ENCODE assay signal across 7 cellular contexts in the genomic region with DNA sequence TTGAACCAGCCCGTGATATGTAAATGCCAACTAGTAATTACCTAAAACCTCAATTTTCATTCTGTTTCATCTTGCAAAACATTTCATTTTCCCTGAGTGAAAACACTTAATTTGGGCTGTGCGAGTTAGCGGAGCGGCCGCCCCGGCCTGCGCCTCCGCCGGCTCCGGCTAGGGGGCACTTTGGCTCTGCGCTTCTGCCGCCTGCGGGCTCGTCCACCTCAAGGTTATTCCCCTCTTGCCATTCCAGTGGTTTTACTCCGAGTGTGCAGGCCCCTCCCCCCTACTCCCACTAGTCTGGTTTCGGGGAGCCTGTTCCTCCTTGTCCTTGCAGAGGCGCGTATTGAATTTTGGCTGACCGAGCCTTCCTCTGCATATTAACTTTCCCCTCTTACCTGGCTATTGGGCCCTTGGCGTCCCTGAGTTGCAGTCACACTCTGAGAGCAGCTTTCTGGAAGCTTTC. TPM values are rescaled to one million over a fixed set of nuclear protein-coding genes. Genes with fewer than 3 reads are reported as not detected.
DNase-seq lines count a peak whose midpoint lies in the region; ATAC-seq and TF ChIP-seq lines count a peak whose summit lies in the region.

No MANE protein-coding gene starts in this region.

- intact Hi-C loops in thyroid gland (cut with DNase I) = loop anchor here (10.0 kb wide), 1 partner anchor 114 kb away; no protein-coding TSS in a partner anchor
- intact Hi-C loops in activated CD4-positive, alpha-beta memory T cell treated with anti-CD3 and anti-CD28 coated beads for 36 hours (cut with micrococcal nuclease) = no loop called here

- no peaks in the 10 kb centered on the region for H3K36me3 Mint-ChIP-seq in activated CD4-positive, alpha-beta memory T cell treated with anti-CD3 and anti-CD28 coated beads for 36 hours

- no peaks in the 10 kb centered on the region for H3K36me3 ChIP-seq in thyroid gland

- H3K27me3 Mint-ChIP-seq in activated CD4-positive, alpha-beta memory T cell treated with anti-CD3 and anti-CD28 coated beads for 36 hours = no peaks in the 10 kb centered on the region

- in situ Hi-C loops in astrocyte of the spinal cord (cut with HindIII; ENCODE audit: low sequenced_read_pairs) = no loop called here

- peak overlapping the region; percentile 73 to 88 (median 74) for H3K27ac ChIP-seq in thyroid gland

- H3K4me1 Mint-ChIP-seq in activated CD4-positive, alpha-beta memory T cell treated with anti-CD3 and anti-CD28 coated beads for 36 hours (ENCODE audit: low read depth) = peaks cover 11% of the 10 kb centered on the region

- peaks cover 29 to 35% of the 10 kb centered on the region in 2 donors for H3K4me1 ChIP-seq in thyroid gland

- POLR2A ChIA-PET in activated CD4-positive, alpha-beta memory T cell treated with anti-CD3 and anti-CD28 coated beads for 36 hours (lab: Charles Lee) = no interaction called here

- CTCF ChIA-PET in activated CD4-positive, alpha-beta memory T cell treated with anti-CD3 and anti-CD28 coated beads for 36 hours (lab: Charles Lee) = no interaction called here

- H3K4me3 ChIP-seq in HFF-Myc (replicated peaks; ENCODE audit: low read depth, low read length) = no peak overlapping the region
- H3K4me3 ChIP-seq in astrocyte of the spinal cord (ENCODE audit: low read depth, low read length) = no peak overlapping the region
- H3K4me3 ChIP-seq in thyroid gland (replicated peaks in 1 of 3) = no peak overlapping the region

- TF ChIP-seq POLR2A in thyroid gland (IDR thresholded peaks at IDR 0.05) = no peak

- TF ChIP-seq CTCF in HFF-Myc (IDR thresholded peaks at IDR 0.05; ENCODE audit: low read depth, low read length, missing control alignments) (peak; percentile 46), astrocyte of the spinal cord (IDR thresholded peaks at IDR 0.05; ENCODE audit: low read depth, low read length) (peak; percentile 90), thyroid gland (IDR thresholded peaks at IDR 0.05) (peak; percentile 61 to 92 (median 84))

- 19 to 23% methylated on average over 20 of the region's 20 CpGs for WGBS in thyroid gland, 2 donors

- no peaks in the 10 kb centered on the region for H3K9me3 Mint-ChIP-seq in activated CD4-positive, alpha-beta memory T cell treated with anti-CD3 and anti-CD28 coated beads for 36 hours

- DNase-seq in HFF-Myc (ENCODE audit: extremely low read depth, low read depth) (no peak), astrocyte of the spinal cord (ENCODE audit: low read depth, low spot score) (peak; percentile 73), iPS-NIHi7 (ENCODE audit: extremely low spot score) (peak; percentile 86), thyroid gland (peak; percentile 86 to 90), DMS 273 (lab: John Stamatoyannopoulos, UW; ENCODE audit: unreplicated experiment) (no peak)
- DNase-seq in activated CD4-positive, alpha-beta memory T cell treated with anti-CD3 and anti-CD28 coated beads for 36 hours = no peak

- H3K9me3 ChIP-seq in thyroid gland = no peaks in the 10 kb centered on the region

- H3K4me3 Mint-ChIP-seq in activated CD4-positive, alpha-beta memory T cell treated with anti-CD3 and anti-CD28 coated beads for 36 hours = no peak overlapping the region

- no peak for ATAC-seq in HG03097 (IDR thresholded peaks at IDR 0.05; ENCODE audit: low FRiP score, unreplicated experiment)

- H3K27ac Mint-ChIP-seq in activated CD4-positive, alpha-beta memory T cell treated with anti-CD3 and anti-CD28 coated beads for 36 hours = no peak overlapping the region

- H3K27me3 ChIP-seq in thyroid gland = no peaks in the 10 kb centered on the region

RNA-seq across cellular contexts. Expression of gene PEX14, which starts 55.6 kb away (rescaled TPM):
- 10 to 100 TPM; 14.0 to 28.4 (median 20.7) TPM for total RNA-seq in thyroid gland
- 10 to 100 TPM; 17.3 to 17.6 TPM for total RNA-seq in activated CD4-positive, alpha-beta memory T cell treated with anti-CD3 and anti-CD28 coated beads for 36 hours

RNA-seq across cellular contexts. Expression of gene DFFA, which starts 58.0 kb away (rescaled TPM):
- total RNA-seq in thyroid gland = 10 to 100 TPM; 24.2 to 30.3 (median 27.5) TPM
- 10 to 100 TPM; 32.0 to 32.8 TPM for total RNA-seq in activated CD4-positive, alpha-beta memory T cell treated with anti-CD3 and anti-CD28 coated beads for 36 hours

Comparison
In these comparisons a context has a peak if more than half of its experiments do, and no peak if none do; other contexts are left out.
1. DNase-seq: peak in astrocyte of the spinal cord (single experiment), iPS-NIHi7 (single experiment) and thyroid gland (2 of 2); none in HFF-Myc (single experiment), DMS 273 (single experiment) and activated CD4-positive, alpha-beta memory T cell treated with anti-CD3 and anti-CD28 coated beads for 36 hours (single experiment).
2. Peak in every context shown above with its lines, with median percentiles within 50 percentile points of each other: CTCF ChIP-seq.